In the genomic region with DNA sequence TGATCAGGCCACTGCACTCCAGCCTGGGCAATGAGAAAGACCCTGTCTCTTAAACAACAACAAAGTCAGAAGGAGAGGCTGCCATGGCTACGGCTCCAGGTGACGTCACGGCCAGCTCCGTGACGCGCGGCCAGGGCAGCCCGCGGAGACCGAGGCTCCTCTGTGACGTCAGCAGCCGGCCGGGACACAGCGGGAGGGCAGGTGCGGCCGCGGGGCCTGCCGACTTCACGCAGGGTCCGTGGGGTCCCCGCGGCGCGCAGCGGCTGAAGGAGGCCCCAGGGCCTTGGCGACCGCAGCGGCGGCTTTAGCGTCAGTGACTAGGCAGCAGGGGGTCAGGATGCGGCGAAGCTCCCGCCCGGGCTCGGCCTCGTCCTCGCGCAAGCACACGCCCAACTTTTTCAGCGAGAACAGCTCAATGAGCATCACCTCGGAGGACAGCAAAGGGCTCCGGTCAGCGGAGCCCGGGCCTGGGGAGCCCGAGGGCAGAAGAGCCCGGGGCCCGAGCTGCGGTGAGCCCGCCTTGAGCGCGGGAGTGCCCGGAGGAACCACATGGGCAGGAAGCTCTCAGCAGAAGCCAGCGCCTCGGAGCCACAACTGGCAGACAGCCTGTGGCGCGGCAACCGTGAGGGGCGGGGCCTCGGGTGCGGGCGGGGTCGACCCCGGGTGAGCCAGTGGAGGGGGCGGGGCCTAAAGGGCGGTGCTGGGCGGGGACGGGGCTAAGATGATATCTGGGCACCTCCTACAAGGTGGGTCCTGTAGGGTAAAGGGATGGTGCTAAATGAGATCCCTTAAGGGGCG, we compare ENCODE assay signal across 1 cellular context.
TF ChIP-seq lines count a peak whose summit lies in the region.

A gene with protein sequence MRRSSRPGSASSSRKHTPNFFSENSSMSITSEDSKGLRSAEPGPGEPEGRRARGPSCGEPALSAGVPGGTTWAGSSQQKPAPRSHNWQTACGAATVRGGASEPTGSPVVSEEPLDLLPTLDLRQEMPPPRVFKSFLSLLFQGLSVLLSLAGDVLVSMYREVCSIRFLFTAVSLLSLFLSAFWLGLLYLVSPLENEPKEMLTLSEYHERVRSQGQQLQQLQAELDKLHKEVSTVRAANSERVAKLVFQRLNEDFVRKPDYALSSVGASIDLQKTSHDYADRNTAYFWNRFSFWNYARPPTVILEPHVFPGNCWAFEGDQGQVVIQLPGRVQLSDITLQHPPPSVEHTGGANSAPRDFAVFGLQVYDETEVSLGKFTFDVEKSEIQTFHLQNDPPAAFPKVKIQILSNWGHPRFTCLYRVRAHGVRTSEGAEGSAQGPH (plus strand): TSS at position 163 of the 798 bp plus-strand sequence. CDS start 175 bp downstream, at position 338.

TF ChIP-seq in HEK293, 187 proteins besides CTCF, POLR2A, EP300 and RAD21 (continued from another document and continues in another):
- TF ChIP-seq ZNF10 (tag by site-specific recombination; IDR thresholded peaks at IDR 0.05): no peak
- no peak for TF ChIP-seq ZNF221 (tag by site-specific recombination; IDR thresholded peaks at IDR 0.05; ENCODE audit: borderline replicate concordance)
- TF ChIP-seq ZNF785 (tag by site-specific recombination; IDR thresholded peaks at IDR 0.05): no peak
- no peak for TF ChIP-seq GLI4 (tag by site-specific recombination; IDR thresholded peaks at IDR 0.05)
- no peak for TF ChIP-seq SCRT1 (tag by site-specific recombination; IDR thresholded peaks at IDR 0.05; ENCODE audit: borderline replicate concordance)
- TF ChIP-seq ZNF626 (tag by site-specific recombination; IDR thresholded peaks at IDR 0.05): no peak
- TF ChIP-seq ZNF114 (tag by site-specific recombination; IDR thresholded peaks at IDR 0.05): no peak
- TF ChIP-seq ZNF121 (tag by site-specific recombination; IDR thresholded peaks at IDR 0.05): peak; percentile 93
- TF ChIP-seq ZNF133 (tag by site-specific recombination; IDR thresholded peaks at IDR 0.05): 0 out of 2 replicates have a peak, but pooled peaks have one; percentile 32
- no peak for TF ChIP-seq ZNF830 (tag by site-specific recombination; IDR thresholded peaks at IDR 0.05; ENCODE audit: low read depth)
- TF ChIP-seq ZNF549 (tag by site-specific recombination; IDR thresholded peaks at IDR 0.05): no peak
- TF ChIP-seq, protein P1, sequence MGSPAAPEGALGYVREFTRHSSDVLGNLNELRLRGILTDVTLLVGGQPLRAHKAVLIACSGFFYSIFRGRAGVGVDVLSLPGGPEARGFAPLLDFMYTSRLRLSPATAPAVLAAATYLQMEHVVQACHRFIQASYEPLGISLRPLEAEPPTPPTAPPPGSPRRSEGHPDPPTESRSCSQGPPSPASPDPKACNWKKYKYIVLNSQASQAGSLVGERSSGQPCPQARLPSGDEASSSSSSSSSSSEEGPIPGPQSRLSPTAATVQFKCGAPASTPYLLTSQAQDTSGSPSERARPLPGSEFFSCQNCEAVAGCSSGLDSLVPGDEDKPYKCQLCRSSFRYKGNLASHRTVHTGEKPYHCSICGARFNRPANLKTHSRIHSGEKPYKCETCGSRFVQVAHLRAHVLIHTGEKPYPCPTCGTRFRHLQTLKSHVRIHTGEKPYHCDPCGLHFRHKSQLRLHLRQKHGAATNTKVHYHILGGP (tag by site-specific recombination; IDR thresholded peaks at IDR 0.05): no peak
- TF ChIP-seq, protein P2, sequence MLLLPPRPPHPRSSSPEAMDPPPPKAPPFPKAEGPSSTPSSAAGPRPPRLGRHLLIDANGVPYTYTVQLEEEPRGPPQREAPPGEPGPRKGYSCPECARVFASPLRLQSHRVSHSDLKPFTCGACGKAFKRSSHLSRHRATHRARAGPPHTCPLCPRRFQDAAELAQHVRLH (tag by site-specific recombination; IDR thresholded peaks at IDR 0.05): no peak
- TF ChIP-seq ZNF571 (tag by site-specific recombination; IDR thresholded peaks at IDR 0.05): no peak
- no peak for TF ChIP-seq SALL2 (tag by site-specific recombination; IDR thresholded peaks at IDR 0.05; ENCODE audit: borderline replicate concordance)
- TF ChIP-seq ZBTB17 (tag by site-specific recombination; IDR thresholded peaks at IDR 0.05): peak; percentile 62; the same call in 1 of the 2 replicates
- TF ChIP-seq, protein P3, sequence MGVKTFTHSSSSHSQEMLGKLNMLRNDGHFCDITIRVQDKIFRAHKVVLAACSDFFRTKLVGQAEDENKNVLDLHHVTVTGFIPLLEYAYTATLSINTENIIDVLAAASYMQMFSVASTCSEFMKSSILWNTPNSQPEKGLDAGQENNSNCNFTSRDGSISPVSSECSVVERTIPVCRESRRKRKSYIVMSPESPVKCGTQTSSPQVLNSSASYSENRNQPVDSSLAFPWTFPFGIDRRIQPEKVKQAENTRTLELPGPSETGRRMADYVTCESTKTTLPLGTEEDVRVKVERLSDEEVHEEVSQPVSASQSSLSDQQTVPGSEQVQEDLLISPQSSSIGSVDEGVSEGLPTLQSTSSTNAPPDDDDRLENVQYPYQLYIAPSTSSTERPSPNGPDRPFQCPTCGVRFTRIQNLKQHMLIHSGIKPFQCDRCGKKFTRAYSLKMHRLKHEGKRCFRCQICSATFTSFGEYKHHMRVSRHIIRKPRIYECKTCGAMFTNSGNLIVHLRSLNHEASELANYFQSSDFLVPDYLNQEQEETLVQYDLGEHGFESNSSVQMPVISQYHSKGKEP (tag by site-specific recombination; IDR thresholded peaks at IDR 0.05): peak; percentile 31; the same call in 1 of the 2 replicates
- no peak for TF ChIP-seq ZNF544 (tag by site-specific recombination; IDR thresholded peaks at IDR 0.05)
- TF ChIP-seq ZNF24 (tag by site-specific recombination; IDR thresholded peaks at IDR 0.05): peak; percentile 59; the same call in 1 of the 2 replicates
- TF ChIP-seq IKZF3 (tag by site-specific recombination; IDR thresholded peaks at IDR 0.05): no peak
- TF ChIP-seq HOXA7 (CRISPR knock-in tag; IDR thresholded peaks at IDR 0.05; ENCODE audit: borderline replicate concordance): no peak
- TF ChIP-seq WT1 (tag by site-specific recombination; IDR thresholded peaks at IDR 0.05): peak; percentile 8; the same call in 1 of the 2 replicates
- peak; percentile 99 for TF ChIP-seq ZIC2 (tag by site-specific recombination; IDR thresholded peaks at IDR 0.05)
- TF ChIP-seq MYNN (tag by site-specific recombination; IDR thresholded peaks at IDR 0.05; ENCODE audit: borderline replicate concordance): no peak
- TF ChIP-seq, protein P4, sequence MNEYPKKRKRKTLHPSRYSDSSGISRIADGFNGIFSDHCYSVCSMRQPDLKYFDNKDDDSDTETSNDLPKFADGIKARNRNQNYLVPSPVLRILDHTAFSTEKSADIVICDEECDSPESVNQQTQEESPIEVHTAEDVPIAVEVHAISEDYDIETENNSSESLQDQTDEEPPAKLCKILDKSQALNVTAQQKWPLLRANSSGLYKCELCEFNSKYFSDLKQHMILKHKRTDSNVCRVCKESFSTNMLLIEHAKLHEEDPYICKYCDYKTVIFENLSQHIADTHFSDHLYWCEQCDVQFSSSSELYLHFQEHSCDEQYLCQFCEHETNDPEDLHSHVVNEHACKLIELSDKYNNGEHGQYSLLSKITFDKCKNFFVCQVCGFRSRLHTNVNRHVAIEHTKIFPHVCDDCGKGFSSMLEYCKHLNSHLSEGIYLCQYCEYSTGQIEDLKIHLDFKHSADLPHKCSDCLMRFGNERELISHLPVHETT (tag by site-specific recombination; IDR thresholded peaks at IDR 0.05): no peak; the same call in 1 of the 2 replicates
- no peak for TF ChIP-seq ZNF548 (tag by site-specific recombination; IDR thresholded peaks at IDR 0.05)
- TF ChIP-seq ZNF560 (tag by site-specific recombination; IDR thresholded peaks at IDR 0.05; ENCODE audit: borderline replicate concordance): no peak
- TF ChIP-seq ZNF155 (tag by site-specific recombination; IDR thresholded peaks at IDR 0.05): no peak
- TF ChIP-seq ZFP69B (tag by site-specific recombination; IDR thresholded peaks at IDR 0.05): no peak
- no peak for TF ChIP-seq ZNF214 (tag by site-specific recombination; IDR thresholded peaks at IDR 0.05; ENCODE audit: borderline replicate concordance)
- 0 out of 2 replicates have a peak, but pooled peaks have one; percentile 22 for TF ChIP-seq ZNF394 (tag by site-specific recombination; IDR thresholded peaks at IDR 0.05; ENCODE audit: borderline replicate concordance)
- no peak for TF ChIP-seq ZNF837 (tag by site-specific recombination; IDR thresholded peaks at IDR 0.05)
- TF ChIP-seq, protein P5, sequence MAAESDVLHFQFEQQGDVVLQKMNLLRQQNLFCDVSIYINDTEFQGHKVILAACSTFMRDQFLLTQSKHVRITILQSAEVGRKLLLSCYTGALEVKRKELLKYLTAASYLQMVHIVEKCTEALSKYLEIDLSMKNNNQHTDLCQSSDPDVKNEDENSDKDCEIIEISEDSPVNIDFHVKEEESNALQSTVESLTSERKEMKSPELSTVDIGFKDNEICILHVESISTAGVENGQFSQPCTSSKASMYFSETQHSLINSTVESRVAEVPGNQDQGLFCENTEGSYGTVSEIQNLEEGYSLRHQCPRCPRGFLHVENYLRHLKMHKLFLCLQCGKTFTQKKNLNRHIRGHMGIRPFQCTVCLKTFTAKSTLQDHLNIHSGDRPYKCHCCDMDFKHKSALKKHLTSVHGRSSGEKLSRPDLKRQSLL (tag by site-specific recombination; IDR thresholded peaks at IDR 0.05): no peak; the same call in 1 of the 2 replicates
- TF ChIP-seq, protein P6, sequence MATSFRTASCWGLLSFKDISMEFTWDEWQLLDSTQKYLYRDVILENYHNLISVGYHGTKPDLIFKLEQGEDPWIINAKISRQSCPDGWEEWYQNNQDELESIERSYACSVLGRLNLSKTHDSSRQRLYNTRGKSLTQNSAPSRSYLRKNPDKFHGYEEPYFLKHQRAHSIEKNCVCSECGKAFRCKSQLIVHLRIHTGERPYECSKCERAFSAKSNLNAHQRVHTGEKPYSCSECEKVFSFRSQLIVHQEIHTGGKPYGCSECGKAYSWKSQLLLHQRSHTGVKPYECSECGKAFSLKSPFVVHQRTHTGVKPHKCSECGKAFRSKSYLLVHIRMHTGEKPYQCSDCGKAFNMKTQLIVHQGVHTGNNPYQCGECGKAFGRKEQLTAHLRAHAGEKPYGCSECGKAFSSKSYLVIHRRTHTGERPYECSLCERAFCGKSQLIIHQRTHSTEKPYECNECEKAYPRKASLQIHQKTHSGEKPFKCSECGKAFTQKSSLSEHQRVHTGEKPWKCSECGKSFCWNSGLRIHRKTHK (tag by site-specific recombination; IDR thresholded peaks at IDR 0.05): no peak
- TF ChIP-seq ZBTB7A (tag by site-specific recombination; IDR thresholded peaks at IDR 0.05; ENCODE audit: low read depth): peak; percentile 41; the same call in 1 of the 2 replicates
- TF ChIP-seq FEZF1 (tag by site-specific recombination; IDR thresholded peaks at IDR 0.05): peak; percentile 14; the same call in 1 of the 2 replicates
- TF ChIP-seq, protein P7, sequence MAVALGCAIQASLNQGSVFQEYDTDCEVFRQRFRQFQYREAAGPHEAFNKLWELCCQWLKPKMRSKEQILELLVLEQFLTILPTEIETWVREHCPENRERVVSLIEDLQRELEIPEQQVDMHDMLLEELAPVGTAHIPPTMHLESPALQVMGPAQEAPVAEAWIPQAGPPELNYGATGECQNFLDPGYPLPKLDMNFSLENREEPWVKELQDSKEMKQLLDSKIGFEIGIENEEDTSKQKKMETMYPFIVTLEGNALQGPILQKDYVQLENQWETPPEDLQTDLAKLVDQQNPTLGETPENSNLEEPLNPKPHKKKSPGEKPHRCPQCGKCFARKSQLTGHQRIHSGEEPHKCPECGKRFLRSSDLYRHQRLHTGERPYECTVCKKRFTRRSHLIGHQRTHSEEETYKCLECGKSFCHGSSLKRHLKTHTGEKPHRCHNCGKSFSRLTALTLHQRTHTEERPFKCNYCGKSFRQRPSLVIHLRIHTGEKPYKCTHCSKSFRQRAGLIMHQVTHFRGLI (tag by site-specific recombination; IDR thresholded peaks at IDR 0.05): peak; percentile 80
- TF ChIP-seq, protein P8, sequence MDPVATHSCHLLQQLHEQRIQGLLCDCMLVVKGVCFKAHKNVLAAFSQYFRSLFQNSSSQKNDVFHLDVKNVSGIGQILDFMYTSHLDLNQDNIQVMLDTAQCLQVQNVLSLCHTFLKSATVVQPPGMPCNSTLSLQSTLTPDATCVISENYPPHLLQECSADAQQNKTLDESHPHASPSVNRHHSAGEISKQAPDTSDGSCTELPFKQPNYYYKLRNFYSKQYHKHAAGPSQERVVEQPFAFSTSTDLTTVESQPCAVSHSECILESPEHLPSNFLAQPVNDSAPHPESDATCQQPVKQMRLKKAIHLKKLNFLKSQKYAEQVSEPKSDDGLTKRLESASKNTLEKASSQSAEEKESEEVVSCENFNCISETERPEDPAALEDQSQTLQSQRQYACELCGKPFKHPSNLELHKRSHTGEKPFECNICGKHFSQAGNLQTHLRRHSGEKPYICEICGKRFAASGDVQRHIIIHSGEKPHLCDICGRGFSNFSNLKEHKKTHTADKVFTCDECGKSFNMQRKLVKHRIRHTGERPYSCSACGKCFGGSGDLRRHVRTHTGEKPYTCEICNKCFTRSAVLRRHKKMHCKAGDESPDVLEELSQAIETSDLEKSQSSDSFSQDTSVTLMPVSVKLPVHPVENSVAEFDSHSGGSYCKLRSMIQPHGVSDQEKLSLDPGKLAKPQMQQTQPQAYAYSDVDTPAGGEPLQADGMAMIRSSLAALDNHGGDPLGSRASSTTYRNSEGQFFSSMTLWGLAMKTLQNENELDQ (tag by site-specific recombination; IDR thresholded peaks at IDR 0.05; ENCODE audit: low read depth): no peak
- no peak for TF ChIP-seq ZNF514 (tag by site-specific recombination; IDR thresholded peaks at IDR 0.05)
- peak; percentile 96 for TF ChIP-seq ZBTB8A (tag by site-specific recombination; IDR thresholded peaks at IDR 0.05)
- peak; percentile 77; the same call in 1 of the 2 replicates for TF ChIP-seq ZBTB1 (tag by site-specific recombination; IDR thresholded peaks at IDR 0.05)
- no peak for TF ChIP-seq ZNF202 (tag by site-specific recombination; IDR thresholded peaks at IDR 0.05; ENCODE audit: borderline replicate concordance)
- TF ChIP-seq, protein P9, sequence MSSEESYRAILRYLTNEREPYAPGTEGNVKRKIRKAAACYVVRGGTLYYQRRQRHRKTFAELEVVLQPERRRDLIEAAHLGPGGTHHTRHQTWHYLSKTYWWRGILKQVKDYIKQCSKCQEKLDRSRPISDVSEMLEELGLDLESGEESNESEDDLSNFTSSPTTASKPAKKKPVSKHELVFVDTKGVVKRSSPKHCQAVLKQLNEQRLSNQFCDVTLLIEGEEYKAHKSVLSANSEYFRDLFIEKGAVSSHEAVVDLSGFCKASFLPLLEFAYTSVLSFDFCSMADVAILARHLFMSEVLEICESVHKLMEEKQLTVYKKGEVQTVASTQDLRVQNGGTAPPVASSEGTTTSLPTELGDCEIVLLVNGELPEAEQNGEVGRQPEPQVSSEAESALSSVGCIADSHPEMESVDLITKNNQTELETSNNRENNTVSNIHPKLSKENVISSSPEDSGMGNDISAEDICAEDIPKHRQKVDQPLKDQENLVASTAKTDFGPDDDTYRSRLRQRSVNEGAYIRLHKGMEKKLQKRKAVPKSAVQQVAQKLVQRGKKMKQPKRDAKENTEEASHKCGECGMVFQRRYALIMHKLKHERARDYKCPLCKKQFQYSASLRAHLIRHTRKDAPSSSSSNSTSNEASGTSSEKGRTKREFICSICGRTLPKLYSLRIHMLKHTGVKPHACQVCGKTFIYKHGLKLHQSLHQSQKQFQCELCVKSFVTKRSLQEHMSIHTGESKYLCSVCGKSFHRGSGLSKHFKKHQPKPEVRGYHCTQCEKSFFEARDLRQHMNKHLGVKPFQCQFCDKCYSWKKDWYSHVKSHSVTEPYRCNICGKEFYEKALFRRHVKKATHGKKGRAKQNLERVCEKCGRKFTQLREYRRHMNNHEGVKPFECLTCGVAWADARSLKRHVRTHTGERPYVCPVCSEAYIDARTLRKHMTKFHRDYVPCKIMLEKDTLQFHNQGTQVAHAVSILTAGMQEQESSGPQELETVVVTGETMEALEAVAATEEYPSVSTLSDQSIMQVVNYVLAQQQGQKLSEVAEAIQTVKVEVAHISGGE (tag by site-specific recombination; conservative IDR thresholded peaks at IDR 0.05; ENCODE audit: low read depth): no peak; the same call in 1 of the 2 replicates
- TF ChIP-seq ZNF776 (tag by site-specific recombination; IDR thresholded peaks at IDR 0.05; ENCODE audit: borderline replicate concordance): no peak
- TF ChIP-seq TRIM28 (IDR thresholded peaks at IDR 0.05; ENCODE audit: borderline replicate concordance, low read length): no peak
